Comparison of ENCODE assay signal across 24 cellular contexts in genomic region chrX:11609109-11609508, GRCh38. TPM values are rescaled to one million over a fixed set of nuclear protein-coding genes. Genes with fewer than 3 reads are reported as not detected.
DNase-seq lines count a peak whose midpoint lies in the region; ATAC-seq, FAIRE-seq and TF ChIP-seq lines count a peak whose summit lies in the region.
"Had no signal": no experiment of that assay in that cellular context is flagged by ENCODE, and none has a peak within 500 bp of the region (broad histone marks: within the 10 kb centered on the region; RNA-seq: fewer than 3 reads in every experiment).

No MANE protein-coding gene starts in this region.

- intact Hi-C loops in adrenal gland (cut with DNase I) = no loop called here

- no peak for TF ChIP-seq CTCF in adrenal gland (IDR thresholded peaks at IDR 0.05)

- no peaks in the 10 kb centered on the region for H3K4me1 ChIP-seq in adrenal gland (replicated peaks in 1 of 2)
- H3K4me1 ChIP-seq: colonic mucosa had no signal

- H3K27ac ChIP-seq in adrenal gland = no peak overlapping the region
- H3K27ac ChIP-seq: colonic mucosa had no signal

- H3K27me3 ChIP-seq in adrenal gland = peaks cover 18% of the 10 kb centered on the region
- H3K27me3 ChIP-seq: colonic mucosa had no signal

- 68 to 82% (median 74%) methylated on average over 2 of the region's 2 CpGs for WGBS in adrenal gland, 4 donors

- peak; percentile 84 for FAIRE-seq in GM18507 (lab: Jason Lieb, UNC)

- no peak for DNase-seq in GM18507 (ENCODE audit: extremely low spot score, insufficient read length, low read depth)
- DNase-seq in adrenal gland = no peak
- no peak for DNase-seq in NCI-H526 (lab: John Stamatoyannopoulos, UW)
- DNase-seq in NCI-H345 (lab: John Stamatoyannopoulos, UW) = no peak
- DNase-seq in DMS153 treated with DMSO at 0.1 percent for 48 hours (lab: John Stamatoyannopoulos, UW; ENCODE audit: unreplicated experiment) = no peak
- DNase-seq: activated CD8-positive, alpha-beta T cell treated with anti-CD3 and anti-CD28 coated beads for 36 hours; activated T-cell treated with anti-CD3 and anti-CD28 coated beads, Interleukin-2, amount 50 U/mL, for 72 hours; colonic mucosa; DMS53; HFFc6; islet precursor cell; mammary epithelial cell; NCI-H1092; NCI-H524 treated with DMSO at 0.1 percent for 48 hours; right cardiac atrium; SHP77 treated with DMSO at 0.1 percent for 48 hours; stimulated activated naive CD4-positive, alpha-beta T cell treated with Interleukin-2 at 50 U/mL for 16 hours; trophoblast cell had no signal

- ATAC-seq in GM19395 (IDR thresholded peaks at IDR 0.05; ENCODE audit: unreplicated experiment) = peak; percentile 70
- ATAC-seq in HG02759 (IDR thresholded peaks at IDR 0.05; ENCODE audit: unreplicated experiment) = peak; percentile 52
- peak; percentile 63 for ATAC-seq in HG03432 (IDR thresholded peaks at IDR 0.05; ENCODE audit: unreplicated experiment)
- ATAC-seq: activated CD8-positive, alpha-beta T cell treated with anti-CD3 and anti-CD28 coated beads for 36 hours; activated T-cell treated with anti-CD3 and anti-CD28 coated beads, Interleukin-2, amount 50 U/mL, for 72 hours; right cardiac atrium; WTC11 had no signal

- no peak for TF ChIP-seq POLR2A in adrenal gland (IDR thresholded peaks at IDR 0.05)

- H3K36me3 ChIP-seq in adrenal gland (replicated peaks in 1 of 2) = no peaks in the 10 kb centered on the region
- H3K36me3 ChIP-seq: colonic mucosa had no signal

- H3K4me3 ChIP-seq in adrenal gland = no peak overlapping the region
- H3K4me3 ChIP-seq: colonic mucosa had no signal

- no peaks in the 10 kb centered on the region for H3K9me3 ChIP-seq in adrenal gland (replicated peaks in 1 of 3)
- H3K9me3 ChIP-seq: colonic mucosa had no signal

RNA-seq across cellular contexts. Expression of gene ARHGAP6, which starts 56.6 kb away (rescaled TPM):
- 1 to 10 TPM; 2.2 to 4.2 (median 3.0) TPM for total RNA-seq in adrenal gland
- polyA plus RNA-seq in adrenal gland = 1 to 10 TPM; 1.4 to 2.0 (median 1.7) TPM
- total RNA-seq: activated CD8-positive, alpha-beta T cell treated with anti-CD3 and anti-CD28 coated beads for 36 hours; activated T-cell treated with anti-CD3 and anti-CD28 coated beads, Interleukin-2, amount 50 U/mL, for 72 hours; mammary epithelial cell; OCI-LY7; T-helper 2 cell treated with Interferon-gamma antibody and Interleukin-4, amounts not matched to agents 100 ng/mL and 5 ng/mL, for 36 hours had no signal
- polyA plus RNA-seq: mammary epithelial cell had no signal
